ENCODE assay signal across 1 cellular context in genomic region chr16:57485091-57485915, GRCh38.
A peak's percentile ranks its signal among the peaks of the same experiment; 100 is the strongest.
TF ChIP-seq lines count a peak whose summit lies in the region.

No MANE protein-coding gene starts in this region.

TF ChIP-seq in HepG2, 621 proteins besides CTCF, POLR2A, EP300 and RAD21 (continued from another document and continues in another):
- TF ChIP-seq ZFX (CRISPR knock-in tag; IDR thresholded peaks at IDR 0.05; ENCODE audit: low read depth) (peak; percentile 60), ZBTB1 (CRISPR knock-in tag; IDR thresholded peaks at IDR 0.05; ENCODE audit: borderline replicate concordance) (no peak), ZBTB34 (CRISPR knock-in tag; IDR thresholded peaks at IDR 0.05) (no peak), HOMEZ (CRISPR knock-in tag; IDR thresholded peaks at IDR 0.05; ENCODE audit: low read depth) (no peak), ZMYM3 (CRISPR knock-in tag; IDR thresholded peaks at IDR 0.05) (peak; percentile 43; the same call in 1 of the 2 replicates), NR3C1 (CRISPR knock-in tag; IDR thresholded peaks at IDR 0.05) (no peak), SYNCRIP (IDR thresholded peaks at IDR 0.05; ENCODE audit: insufficient read depth, low read depth, low read length) (no peak), ZNF879 (CRISPR knock-in tag; IDR thresholded peaks at IDR 0.05) (no peak), ZNF362 (CRISPR knock-in tag; IDR thresholded peaks at IDR 0.05; ENCODE audit: borderline replicate concordance) (no peak), PLSCR1 (CRISPR knock-in tag; IDR thresholded peaks at IDR 0.05; ENCODE audit: borderline replicate concordance) (no peak), ZNF703 (CRISPR knock-in tag; IDR thresholded peaks at IDR 0.05; ENCODE audit: borderline replicate concordance) (no peak), ZNF414 (CRISPR knock-in tag; IDR thresholded peaks at IDR 0.05) (0 out of 2 replicates have a peak, but pooled peaks have one; percentile 53), MAFG (CRISPR knock-in tag; IDR thresholded peaks at IDR 0.05) (no peak), TERF1 (CRISPR knock-in tag; IDR thresholded peaks at IDR 0.05) (no peak), ZFP91 (CRISPR knock-in tag; IDR thresholded peaks at IDR 0.05; ENCODE audit: borderline replicate concordance) (peak; percentile 54; the same call in 1 of the 2 replicates), ZNF619 (CRISPR knock-in tag; IDR thresholded peaks at IDR 0.05) (no peak), RARA (CRISPR knock-in tag; IDR thresholded peaks at IDR 0.05) (no peak), TCF7 (IDR thresholded peaks at IDR 0.05; ENCODE audit: low read depth) (no peak), ZNF256 (CRISPR knock-in tag; conservative IDR thresholded peaks at IDR 0.05) (no peak), ZNF841 (CRISPR knock-in tag; IDR thresholded peaks at IDR 0.05; ENCODE audit: borderline replicate concordance) (no peak), ISX (CRISPR knock-in tag; conservative IDR thresholded peaks at IDR 0.05) (no peak), MYNN (CRISPR knock-in tag; IDR thresholded peaks at IDR 0.05; ENCODE audit: low read depth) (no peak), TRIM24 (CRISPR knock-in tag; IDR thresholded peaks at IDR 0.05) (0 out of 2 replicates have a peak, but pooled peaks have one; percentile 43), SRSF1 (optimal IDR thresholded peaks at IDR 0.05; ENCODE audit: low read depth, low read length) (no peak), ZFP36L2 (CRISPR knock-in tag; IDR thresholded peaks at IDR 0.05) (no peak), RFX5 (IDR thresholded peaks at IDR 0.05; ENCODE audit: low read depth, low read length) (no peak), KAT8 (CRISPR knock-in tag; IDR thresholded peaks at IDR 0.05) (no peak), ZKSCAN5 (CRISPR knock-in tag; IDR thresholded peaks at IDR 0.05) (no peak), ZNF605 (CRISPR knock-in tag; IDR thresholded peaks at IDR 0.05) (peak; percentile 81; the same call in 1 of the 2 replicates), ZNF558 (CRISPR knock-in tag; IDR thresholded peaks at IDR 0.05; ENCODE audit: borderline replicate concordance) (no peak), ZNF274 (CRISPR knock-in tag; IDR thresholded peaks at IDR 0.05) (no peak), EHMT2 (IDR thresholded peaks at IDR 0.05; ENCODE audit: borderline replicate concordance, low read depth, low read length) (no peak), HIVEP1 (CRISPR knock-in tag; IDR thresholded peaks at IDR 0.05) (peak; percentile 71; the same call in 1 of the 2 replicates), HMG20A (CRISPR knock-in tag; IDR thresholded peaks at IDR 0.05; ENCODE audit: borderline replicate concordance) (no peak), MLLT10 (CRISPR knock-in tag; IDR thresholded peaks at IDR 0.05) (no peak), HNRNPL (IDR thresholded peaks at IDR 0.05; ENCODE audit: low read depth, low read length) (peak; percentile 85), POGK (CRISPR knock-in tag; conservative IDR thresholded peaks at IDR 0.05) (0 out of 2 replicates have a peak, but pooled peaks have one; percentile 51), GLI4 (CRISPR knock-in tag; IDR thresholded peaks at IDR 0.05; ENCODE audit: borderline replicate concordance) (no peak), FOXA3 (CRISPR knock-in tag; IDR thresholded peaks at IDR 0.05) (0 out of 2 replicates have a peak, but pooled peaks have one; percentile 4), SP1 (IDR thresholded peaks at IDR 0.05) (no peak), SP1 (CRISPR knock-in tag; IDR thresholded peaks at IDR 0.05) (no peak), PCBP1 (IDR thresholded peaks at IDR 0.05; ENCODE audit: borderline replicate concordance, low read depth, low read length) (0 out of 2 replicates have a peak, but pooled peaks have one; percentile 29), NFATC3 (CRISPR knock-in tag; IDR thresholded peaks at IDR 0.05) (no peak), ADNP (CRISPR knock-in tag; IDR thresholded peaks at IDR 0.05) (0 out of 2 replicates have a peak, but pooled peaks have one; percentile 52), ZNF12 (CRISPR knock-in tag; IDR thresholded peaks at IDR 0.05) (no peak), KIAA2018 (CRISPR knock-in tag; IDR thresholded peaks at IDR 0.05; ENCODE audit: borderline replicate concordance) (no peak), ZSCAN12 (CRISPR knock-in tag; IDR thresholded peaks at IDR 0.05) (no peak)
